ENCODE assay signal across 28 cellular contexts in the genomic region with DNA sequence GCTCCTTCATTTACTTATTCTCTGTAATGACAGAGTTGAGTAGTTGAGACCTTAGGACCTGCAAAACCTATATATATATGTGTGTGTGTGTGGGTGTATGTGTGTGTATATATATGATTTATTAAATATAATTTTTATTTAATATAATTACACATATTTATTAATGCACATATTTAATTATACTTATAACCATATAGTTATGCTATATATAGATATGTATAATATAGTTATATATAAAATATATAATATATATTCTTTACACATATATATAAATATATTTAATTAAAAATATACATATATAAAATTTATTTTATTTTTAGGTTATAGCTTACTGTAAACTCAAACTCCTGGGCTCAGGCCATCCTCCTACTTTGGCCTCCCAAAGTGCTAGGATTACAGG. TPM values are rescaled to one million over a fixed set of nuclear protein-coding genes. Genes with fewer than 3 reads are reported as not detected.
DNase-seq lines count a peak whose midpoint lies in the region; ATAC-seq, FAIRE-seq and TF ChIP-seq lines count a peak whose summit lies in the region.
"Had no signal": no experiment of that assay in that cellular context is flagged by ENCODE, and none has a peak within 500 bp of the region (broad histone marks: within the 10 kb centered on the region; RNA-seq: fewer than 3 reads in every experiment).

No MANE protein-coding gene starts in this region.

- intact Hi-C loops in left ventricle myocardium inferior (cut with micrococcal nuclease), result no loop called here
- intact Hi-C loops in left ventricle myocardium superior (cut with micrococcal nuclease), result no loop called here
- intact Hi-C loops in pancreas (cut with DNase I), result no loop called here

- H3K27ac ChIP-seq in left ventricle myocardium inferior (replicated peaks), result peak overlapping the region; percentile 83
- H3K27ac ChIP-seq in pancreas, result peak overlapping the region in 1 of 4 donors; percentile 41
- H3K27ac ChIP-seq: C4-2B, HL-60 had no signal

- H3K4me1 ChIP-seq in left ventricle myocardium inferior (peaks cover 39% of the 10 kb centered on the region), pancreas (no peaks in the 10 kb centered on the region)
- H3K4me1 ChIP-seq: HAP-1 had no signal

- no peak for DNase-seq in left ventricle myocardium inferior
- DNase-seq in left ventricle myocardium superior, result no peak
- no peak for DNase-seq in pancreas
- no peak for DNase-seq in SW 1271 (lab: John Stamatoyannopoulos, UW)
- DNase-seq in NOMO-1 treated with DMSO at 0.1 percent for 48 hours (lab: John Stamatoyannopoulos, UW; ENCODE audit: unreplicated experiment), result no peak
- DNase-seq in medulla oblongata (ENCODE audit: extremely low spot score), result no peak
- DNase-seq: CD8-positive, alpha-beta memory T cell; GDM1; KBM-7; MM.1S; NCI-H1048; NCI-H1417 treated with DMSO at 0.1 percent for 48 hours; NCI-H187; NCI-H446 treated with DMSO at 0.1 percent for 48 hours; NCI-H526 treated with DMSO at 0.1 percent for 48 hours; PC-3; RPMI8226; SHP77 treated with DMSO at 0.1 percent for 48 hours had no signal

- H3K4me3 ChIP-seq in left ventricle myocardium inferior (no peak overlapping the region), pancreas (no peak overlapping the region)
- H3K4me3 ChIP-seq: GM23338, HAP-1, SK-N-MC had no signal

- no peak for ATAC-seq in left ventricle myocardium superior
- ATAC-seq in pancreas, result no peak
- no peak for ATAC-seq in GM21390 (IDR thresholded peaks at IDR 0.05; ENCODE audit: unreplicated experiment)
- ATAC-seq: GM23338, HepG2, PC-3 had no signal

- TF ChIP-seq CTCF in left ventricle myocardium inferior (IDR thresholded peaks at IDR 0.05; ENCODE audit: borderline replicate concordance) (no peak), pancreas (IDR thresholded peaks at IDR 0.05) (no peak)

- H3K27me3 ChIP-seq in left ventricle myocardium inferior (ENCODE audit: low read depth) (no peaks in the 10 kb centered on the region), pancreas (no peaks in the 10 kb centered on the region)

- peak; percentile 89 for FAIRE-seq in colon (lab: Jason Lieb, UNC)
- FAIRE-seq in pancreas (lab: Jason Lieb, UNC), result peak; percentile 90
- FAIRE-seq: GM18507, GM19239, HepG2 had no signal

- H3K9me3 ChIP-seq in left ventricle myocardium inferior (replicated peaks), result no peaks in the 10 kb centered on the region
- no peaks in the 10 kb centered on the region for H3K9me3 ChIP-seq in pancreas
- H3K9me3 ChIP-seq: HAP-1 had no signal

- H3K36me3 ChIP-seq in left ventricle myocardium inferior (peaks cover 18% of the 10 kb centered on the region), pancreas (peaks cover 0 to 10% (median 0%) of the 10 kb centered on the region in 3 donors)
- H3K36me3 ChIP-seq: HAP-1 had no signal

RNA-seq across cellular contexts. Expression of gene ACER2, which starts 23.7 kb away (rescaled TPM):
- total RNA-seq in left ventricle myocardium inferior (3.8 TPM), left ventricle myocardium superior (3.4 TPM), pancreas (1 to 10 TPM; 4.8 to 8.8 (median 5.5) TPM)
- polyA plus RNA-seq in pancreas, result 1 to 10 TPM in 1 of 2 donors, under 1 TPM in 1; 0.84 to 1.3 TPM

RNA-seq across cellular contexts. Expression of gene RPS6, which starts 52.4 kb away (rescaled TPM):
- total RNA-seq in left ventricle myocardium inferior (997 TPM), left ventricle myocardium superior (884 TPM), pancreas (1,000 to 10,000 TPM; 1,090 to 2,044 (median 1,810) TPM)
- polyA plus RNA-seq in pancreas, result 1,000 to 10,000 TPM; 1,877 to 2,705 TPM
